In the genomic region with DNA sequence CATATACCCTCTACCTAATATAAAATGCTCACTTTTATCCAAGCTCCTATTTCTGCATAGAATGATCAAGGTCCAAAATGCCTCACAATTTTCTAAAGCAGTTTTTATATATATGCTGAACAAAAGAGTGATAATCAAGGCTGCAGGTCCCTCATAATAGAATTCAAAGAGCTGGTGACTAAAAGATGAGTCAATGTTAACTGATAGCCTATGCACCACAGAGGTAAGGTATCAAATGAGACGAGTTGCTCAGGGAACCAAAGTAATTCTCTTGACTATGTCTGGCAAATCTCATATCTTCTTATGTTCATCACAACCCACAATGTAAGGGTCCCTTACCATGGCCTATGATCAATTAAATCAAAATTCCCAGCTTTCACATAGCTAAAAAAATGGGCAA, we compare ENCODE assay signal across 20 cellular contexts. TPM values are rescaled to one million over a fixed set of nuclear protein-coding genes. Genes with fewer than 3 reads are reported as not detected.
DNase-seq lines count a peak whose midpoint lies in the region; ATAC-seq, FAIRE-seq and TF ChIP-seq lines count a peak whose summit lies in the region.
"Had no signal": no experiment of that assay in that cellular context is flagged by ENCODE, and none has a peak within 500 bp of the region (broad histone marks: within the 10 kb centered on the region; RNA-seq: fewer than 3 reads in every experiment).

No MANE protein-coding gene starts in this region.

- 56% methylated on average over 1 of the region's 1 CpG for WGBS in HepG2 (ENCODE audit: low lambda C conversion rate)
- 79 to 81% methylated on average over 1 of the region's 1 CpG for WGBS in testis, 2 donors

- intact Hi-C loops in Caco-2 (cut with micrococcal nuclease; ENCODE audit: unreplicated experiment) = loop anchor here (2.0 kb wide), 1 partner anchor 13 kb away; no protein-coding TSS in a partner anchor
- intact Hi-C loops in HepG2 (cut with micrococcal nuclease; ENCODE audit: unreplicated experiment) = no loop called here
- intact Hi-C loops in natural killer cell (cut with micrococcal nuclease) = no loop called here
- intact Hi-C loops in testis (cut with DNase I; ENCODE audit: low total_unique reads) = no loop called here

- peaks cover 53% of the 10 kb centered on the region for H4K20me1 ChIP-seq in astrocyte (ENCODE audit: insufficient read depth, low read length)
- peaks cover 7% of the 10 kb centered on the region; the same call in 1 of the 2 replicates for H4K20me1 ChIP-seq in HepG2 (ENCODE audit: insufficient read depth, low read length)

- DNase-seq in Caco-2 (no peak), astrocyte (ENCODE audit: low read depth) (peak; percentile 37), HepG2 (ENCODE audit: low spot score) (no peak), natural killer cell (no peak), endothelial cell (ENCODE audit: low spot score) (no peak), testis (no peak), NCI-H2227 treated with DMSO at 0.1 percent for 48 hours (lab: John Stamatoyannopoulos, UW) (no peak)
- DNase-seq: activated CD8-positive, alpha-beta memory T cell treated with anti-CD3 and anti-CD28 coated beads for 24 hours; activated naive CD4-positive, alpha-beta T cell treated with anti-CD3 and anti-CD28 coated beads, Interleukin-2, amount 10 ng/mL, durations not matched to agents 7 days and 5 days; effector CD8-positive, alpha-beta T cell; H9; KBM-7; mesendoderm; NCI-H1417 treated with DMSO at 0.1 percent for 48 hours; NCI-H446; stimulated activated CD4-positive, alpha-beta T cell treated with anti-CD3 and anti-CD28 coated beads, Interleukin-4, amount 100 ng/mL, for 1 hour had no signal

- H2AFZ ChIP-seq in astrocyte (ENCODE audit: low read depth, low read length) (no peak overlapping the region), HepG2 (ENCODE audit: low read length) (no peak overlapping the region)

- H3K79me2 ChIP-seq in astrocyte (ENCODE audit: insufficient read depth, low read length) (peaks cover 93% of the 10 kb centered on the region), HepG2 (ENCODE audit: insufficient read depth, low read length) (peaks cover 96% of the 10 kb centered on the region)

- H3K27me3 Mint-ChIP-seq in Caco-2 (ENCODE audit: insufficient read depth, unreplicated experiment) (no peaks in the 10 kb centered on the region), astrocyte (ENCODE audit: low read depth, unreplicated experiment) (no peaks in the 10 kb centered on the region), natural killer cell (ENCODE audit: low read depth in 2 of 2) (no peaks in the 10 kb centered on the region), endothelial cell (ENCODE audit: unreplicated experiment) (no peaks in the 10 kb centered on the region)
- H3K27me3 Mint-ChIP-seq: activated naive CD4-positive, alpha-beta T cell treated with anti-CD3 and anti-CD28 coated beads, Interleukin-2, amount 10 ng/mL, durations not matched to agents 7 days and 5 days had no signal

- TF ChIP-seq RAD21 in HepG2 (CRISPR knock-in tag; IDR thresholded peaks at IDR 0.05) = no peak

- H3K4me3 Mint-ChIP-seq in Caco-2 (ENCODE audit: unreplicated experiment) (no peak overlapping the region), astrocyte (ENCODE audit: unreplicated experiment) (no peak overlapping the region), natural killer cell (no peak overlapping the region), endothelial cell (ENCODE audit: unreplicated experiment) (no peak overlapping the region)
- H3K4me3 Mint-ChIP-seq: activated naive CD4-positive, alpha-beta T cell treated with anti-CD3 and anti-CD28 coated beads, Interleukin-2, amount 10 ng/mL, durations not matched to agents 7 days and 5 days; H9 had no signal

- TF ChIP-seq CTCF in Caco-2 (IDR thresholded peaks at IDR 0.05; ENCODE audit: insufficient read depth in 1 of 2, low read depth in 1 of 2, low read length in 1 of 2, severe bottlenecking in 1 of 2, unreplicated experiment in 1 of 2) (no peak), HEK293 (tag by site-specific recombination; IDR thresholded peaks at IDR 0.05) (no peak), astrocyte (IDR thresholded peaks at IDR 0.05; ENCODE audit: insufficient read depth, low read depth, low read length) (no peak), HepG2 (CRISPR knock-in tag; IDR thresholded peaks at IDR 0.05) (no peak), natural killer cell (IDR thresholded peaks at IDR 0.05) (no peak), endothelial cell (IDR thresholded peaks at IDR 0.05; ENCODE audit: unreplicated experiment) (no peak), testis (IDR thresholded peaks at IDR 0.05) (no peak)

- H3K27ac Mint-ChIP-seq in Caco-2 (ENCODE audit: unreplicated experiment) (peak overlapping the region; percentile 57), astrocyte (ENCODE audit: unreplicated experiment) (no peak overlapping the region), natural killer cell (no peak overlapping the region), endothelial cell (ENCODE audit: unreplicated experiment) (no peak overlapping the region)
- H3K27ac Mint-ChIP-seq: activated naive CD4-positive, alpha-beta T cell treated with anti-CD3 and anti-CD28 coated beads, Interleukin-2, amount 10 ng/mL, durations not matched to agents 7 days and 5 days had no signal

- ATAC-seq in HepG2 (no peak), natural killer cell (no peak)
- ATAC-seq: sciatic nerve had no signal

- H3K9ac ChIP-seq in astrocyte (ENCODE audit: low read length) (no peak overlapping the region), HepG2 (ENCODE audit: insufficient read depth, low read depth, low read length) (no peak overlapping the region)

- H3K9me3 ChIP-seq in Caco-2 (no peaks in the 10 kb centered on the region), HEK293 (ENCODE audit: control insufficient read depth, insufficient read depth, low read depth, low read length) (no peaks in the 10 kb centered on the region), astrocyte (ENCODE audit: insufficient read depth, low read depth, low read length) (no peaks in the 10 kb centered on the region), HepG2 (ENCODE audit: low read length) (no peaks in the 10 kb centered on the region), testis (no peaks in the 10 kb centered on the region)

- no peaks in the 10 kb centered on the region for H3K9me3 Mint-ChIP-seq in Caco-2 (ENCODE audit: unreplicated experiment)
- no peaks in the 10 kb centered on the region for H3K9me3 Mint-ChIP-seq in astrocyte (ENCODE audit: unreplicated experiment)
- no peaks in the 10 kb centered on the region for H3K9me3 Mint-ChIP-seq in natural killer cell
- H3K9me3 Mint-ChIP-seq in endothelial cell (ENCODE audit: unreplicated experiment) = no peaks in the 10 kb centered on the region
- H3K9me3 Mint-ChIP-seq: activated naive CD4-positive, alpha-beta T cell treated with anti-CD3 and anti-CD28 coated beads, Interleukin-2, amount 10 ng/mL, durations not matched to agents 7 days and 5 days; H9 had no signal

- H3K27ac ChIP-seq in HEK293 (ENCODE audit: extremely low read depth, low read depth, low read length) (no peak overlapping the region), astrocyte (ENCODE audit: low read depth, low read length) (peak overlapping the region; percentile 8), HepG2 (ENCODE audit: extremely low read length, insufficient read depth, low read length) (peak overlapping the region; percentile 73), testis (no peak overlapping the region)

- H3K36me3 Mint-ChIP-seq in Caco-2 (ENCODE audit: insufficient read depth, unreplicated experiment) (no peaks in the 10 kb centered on the region), astrocyte (ENCODE audit: low read depth, unreplicated experiment) (peaks cover 1% of the 10 kb centered on the region), natural killer cell (no peaks in the 10 kb centered on the region), endothelial cell (ENCODE audit: low read depth, unreplicated experiment) (no peaks in the 10 kb centered on the region)
- H3K36me3 Mint-ChIP-seq: activated naive CD4-positive, alpha-beta T cell treated with anti-CD3 and anti-CD28 coated beads, Interleukin-2, amount 10 ng/mL, durations not matched to agents 7 days and 5 days had no signal

- peaks cover 53% of the 10 kb centered on the region for H3K4me1 ChIP-seq in Caco-2
- H3K4me1 ChIP-seq in HEK293 (ENCODE audit: control insufficient read depth, insufficient read depth, low read length) = peaks cover 55% of the 10 kb centered on the region
- H3K4me1 ChIP-seq in astrocyte (ENCODE audit: insufficient read depth, low read length) = peaks cover 47% of the 10 kb centered on the region
- peaks cover 71% of the 10 kb centered on the region for H3K4me1 ChIP-seq in HepG2 (ENCODE audit: insufficient read depth, low read length)
- peaks cover 4% of the 10 kb centered on the region for H3K4me1 ChIP-seq in testis

- H3K27me3 ChIP-seq in Caco-2 (replicated peaks; ENCODE audit: control insufficient read depth, insufficient read depth, low read length) = no peaks in the 10 kb centered on the region
- no peaks in the 10 kb centered on the region for H3K27me3 ChIP-seq in astrocyte (ENCODE audit: insufficient read depth, low read length)
- H3K27me3 ChIP-seq in HepG2 (ENCODE audit: control insufficient read depth in 1 of 2, insufficient read depth in 2 of 2, low read length in 2 of 2) = no peaks in the 10 kb centered on the region
- no peaks in the 10 kb centered on the region for H3K27me3 ChIP-seq in testis

- POLR2A ChIA-PET in Caco-2 (lab: Charles Lee) (no interaction called here), HEK293 (lab: Yijun Ruan, JAX) (interaction anchor here (1.4 to 2.4 kb wide), 2 partner anchors 11 to 14 kb away, joined by 3 to 9 read pairs; no protein-coding TSS in a partner anchor), HepG2 (lab: Yijun Ruan, JAX) (interaction anchor here (1.5 to 2.4 kb wide), 2 partner anchors 9 to 14 kb away, joined by 5 to 9 read pairs; no protein-coding TSS in a partner anchor)

- CTCF ChIA-PET in Caco-2 (lab: Charles Lee) = interaction anchor here (0.6 kb wide), 1 partner anchor 14 kb away, joined by 4 read pairs; no protein-coding TSS in a partner anchor
- CTCF ChIA-PET in HEK293 (lab: Yijun Ruan, JAX) = interaction anchor here (0.5 to 1.8 kb wide), 3 partner anchors 12 to 44 kb away, joined by 3 to 5 read pairs (median 4); no protein-coding TSS in a partner anchor
- CTCF ChIA-PET in HepG2 (lab: Yijun Ruan, JAX; ENCODE audit: low intra/inter-chr PET ratio, low total read pairs) = no interaction called here

- TF ChIP-seq POLR2A in HepG2 (IDR thresholded peaks at IDR 0.05; ENCODE audit: insufficient read depth in 1 of 2, low read depth in 2 of 2, low read length in 2 of 2) = no peak
- no peak for TF ChIP-seq POLR2A in testis (IDR thresholded peaks at IDR 0.05)

- FAIRE-seq in astrocyte (lab: Jason Lieb, UNC) (no peak), HepG2 (lab: Jason Lieb, UNC) (no peak)
- FAIRE-seq: TTC549, urothelium cell line had no signal

- TF ChIP-seq EP300 in HepG2 (IDR thresholded peaks at IDR 0.05; ENCODE audit: low read depth in 2 of 2, low read length in 2 of 2) (no peak), HepG2 (CRISPR knock-in tag; IDR thresholded peaks at IDR 0.05; ENCODE audit: borderline replicate concordance) (no peak)

- H3K36me3 ChIP-seq in Caco-2 (ENCODE audit: control insufficient read depth, insufficient read depth, low read length) (no peaks in the 10 kb centered on the region), HEK293 (ENCODE audit: control insufficient read depth in 2 of 2, insufficient read depth in 1 of 2, low read length in 2 of 2) (no peaks in the 10 kb centered on the region; a peak in 1 of 3 replicates), astrocyte (ENCODE audit: insufficient read depth, low read length) (no peaks in the 10 kb centered on the region), HepG2 (replicated peaks in 1 of 2; ENCODE audit: control insufficient read depth in 1 of 2, insufficient read depth in 2 of 2, low read length in 2 of 2) (no peaks in the 10 kb centered on the region), testis (ENCODE audit: low read depth, missing control alignments) (no peaks in the 10 kb centered on the region)

- H3K4me2 ChIP-seq in astrocyte (ENCODE audit: low read length) = peak overlapping the region; percentile 48
- peak overlapping the region; percentile 71 for H3K4me2 ChIP-seq in HepG2 (ENCODE audit: low read depth, low read length)

- BruUV-seq in Caco-2 (replicated peaks; lab: Mats Ljungman, UMichigan) (no TSS peak), HepG2 (replicated peaks; lab: Mats Ljungman, UMichigan) (no TSS peak)

- peaks cover 37% of the 10 kb centered on the region for H3K4me1 Mint-ChIP-seq in Caco-2 (ENCODE audit: low read depth, unreplicated experiment)
- peaks cover 37% of the 10 kb centered on the region for H3K4me1 Mint-ChIP-seq in astrocyte (ENCODE audit: low read depth, unreplicated experiment)
- H3K4me1 Mint-ChIP-seq in natural killer cell = peaks cover 37 to 43% of the 10 kb centered on the region in 2 donors
- H3K4me1 Mint-ChIP-seq in endothelial cell (ENCODE audit: unreplicated experiment) = peaks cover 16% of the 10 kb centered on the region

- H3K4me3 ChIP-seq in Caco-2 (ENCODE audit: low read depth, low read length) (no peak overlapping the region), HEK293 (ENCODE audit: low read depth, low read length) (no peak overlapping the region), astrocyte (ENCODE audit: insufficient read depth, low read depth, low read length) (no peak overlapping the region), HepG2 (replicated peaks in 1 of 3; ENCODE audit: insufficient read depth in 1 of 3, low read depth in 2 of 3, low read length in 3 of 3) (peak overlapping the region in 2 of 3 experiments; percentile 33 to 44; a peak in 2 of 6 replicates), testis (no peak overlapping the region)

- in situ Hi-C loops in HepG2 (cut with HindIII; ENCODE audit: extremely low pct_ligation_motif_present, low pct_unique_long_range_greater_than_20kb) = no loop called here

RNA-seq across cellular contexts. Expression of gene PDZD8, which starts 15.2 kb away (rescaled TPM):
- 49.4 and 54.3 TPM in 2 replicates for total RNA-seq in Caco-2 (2022)
- total RNA-seq in astrocyte = 29.2 and 31.3 TPM in 2 replicates
- total RNA-seq in HepG2 (2016; rRNA removed; fragmentation: Illumina TruSeq; extraction: Trizol) = 32.0 and 34.2 TPM in 2 replicates
- 1.8 and 3.3 TPM in 2 replicates for total RNA-seq in HepG2 (2016; cell fraction: cytosol; rRNA removed; fragmentation: Illumina TruSeq; extraction: Trizol; ENCODE audit: low read depth)
- total RNA-seq in HepG2 (2016; cell fraction: insoluble cytoplasmic fraction; rRNA removed; fragmentation: Illumina TruSeq; extraction: Trizol) = 30.1 and 30.9 TPM in 2 replicates
- total RNA-seq in HepG2 (2016; cell fraction: membrane; rRNA removed; fragmentation: Illumina TruSeq; extraction: Trizol) = 22.1 and 23.4 TPM in 2 replicates
- total RNA-seq in HepG2 (2016; cell fraction: nucleus; rRNA removed; fragmentation: Illumina TruSeq; extraction: Trizol) = 34.9 and 35.6 TPM in 2 replicates
- polyA plus RNA-seq in HepG2 (2011; rRNA removed) = 8.2 and 11.2 TPM in 2 replicates
- 5.4 and 9.0 TPM in 2 replicates for polyA plus RNA-seq in HepG2 (2011; cell fraction: cytosol; rRNA removed)
- 4.6 and 5.6 TPM in 2 replicates for polyA plus RNA-seq in HepG2 (2011; cell fraction: nucleus; rRNA removed)
- polyA plus RNA-seq in HepG2 (2012) = 13.9 and 14.8 TPM in 2 replicates
- polyA plus RNA-seq in HepG2 (2016; cell fraction: cytosol; fragmentation: Illumina TruSeq; extraction: Trizol; ENCODE audit: low read depth) = 1.5 and 2.0 TPM in 2 replicates
- 20.4 and 20.5 TPM in 2 replicates for polyA plus RNA-seq in HepG2 (2016; cell fraction: insoluble cytoplasmic fraction; fragmentation: Illumina TruSeq; extraction: Trizol; ENCODE audit: low read depth)
- 9.6 and 10.4 TPM in 2 replicates for polyA plus RNA-seq in HepG2 (2016; cell fraction: membrane; fragmentation: Illumina TruSeq; extraction: Trizol; ENCODE audit: low read depth)
- 17.1 and 18.4 TPM in 2 replicates for polyA plus RNA-seq in HepG2 (2016; cell fraction: nucleus; fragmentation: Illumina TruSeq; extraction: Trizol; ENCODE audit: insufficient read depth, low read depth)
- polyA minus RNA-seq in HepG2 (2011; rRNA and poly(A)+ RNA removed; ENCODE audit: low replicate concordance) = 21.5 and 39.5 TPM in 2 replicates
- polyA minus RNA-seq in HepG2 (2011; cell fraction: cytosol; rRNA and poly(A)+ RNA removed) = 38.4 and 49.5 TPM in 2 replicates
- 38.2 and 59.4 TPM in 2 replicates for polyA minus RNA-seq in HepG2 (2011; cell fraction: nucleus; rRNA and poly(A)+ RNA removed)
- 10 to 100 TPM; 44.5 to 64.3 (median 51.8) TPM for total RNA-seq in natural killer cell
- 25.6 TPM for total RNA-seq in endothelial cell (ENCODE audit: unreplicated experiment)
- 100 to 1,000 TPM in 1 of 2 donors, 10 to 100 TPM in 1; 49.6 to 120 TPM for total RNA-seq in testis
- polyA plus RNA-seq in testis (ENCODE audit: insufficient read depth, low read depth, low replicate concordance) = 107 TPM

Comparison
In these comparisons a context has a peak if more than half of its experiments do, and no peak if none do; other contexts are left out.
1. H3K4me3 ChIP-seq: peak in HepG2 (2 of 3); none in Caco-2 (single experiment), HEK293 (single experiment), astrocyte (single experiment) and testis (0 of 2).
2. H3K27ac ChIP-seq: peak in astrocyte (single experiment) and HepG2 (single experiment); none in HEK293 (single experiment) and testis (0 of 2).